In genomic region chr12:6539276-6540134, GRCh38 we compare ENCODE assay signal across 8 cellular contexts. TPM values are rescaled to one million over a fixed set of nuclear protein-coding genes. Genes with fewer than 3 reads are reported as not detected.
DNase-seq lines count a peak whose midpoint lies in the region; ATAC-seq and TF ChIP-seq lines count a peak whose summit lies in the region.

No MANE protein-coding gene starts in this region.

- peaks cover 24% of the 10 kb centered on the region for H3K79me2 ChIP-seq in DOHH2 (ENCODE audit: control insufficient read depth, low read length)

- H2AFZ ChIP-seq in neuronal stem cell (ENCODE audit: low read length) = no peak overlapping the region

- H3K36me3 ChIP-seq in DOHH2 (ENCODE audit: control insufficient read depth, low read length) (peaks cover 81% of the 10 kb centered on the region), neuronal stem cell (replicated peaks in 1 of 2; ENCODE audit: control insufficient read depth in 2 of 2, insufficient read depth in 2 of 2, low read length in 2 of 2) (peaks cover 43 to 63% of the 10 kb centered on the region in 2 donors)

- TF ChIP-seq CTCF in DOHH2 (IDR thresholded peaks at IDR 0.05; ENCODE audit: low read depth, low read length, poor library complexity, severe bottlenecking) = no peak

- no peak overlapping the region for H3K14ac ChIP-seq in neuronal stem cell (ENCODE audit: low read length)

- ATAC-seq in HG02759 (IDR thresholded peaks at IDR 0.05; ENCODE audit: unreplicated experiment) = no peak
- ATAC-seq in GM21737 (IDR thresholded peaks at IDR 0.05; ENCODE audit: unreplicated experiment) = no peak
- no peak for ATAC-seq in GM18498 (IDR thresholded peaks at IDR 0.05; ENCODE audit: unreplicated experiment)

- H3K27me3 Mint-ChIP-seq in dendritic cell treated with granulocyte-macrophage colony-stimulating factor and Interleukin-4, amounts not matched to agents 40 ng/mL and 50 ng/mL, for 4 days = no peaks in the 10 kb centered on the region

- H3K27ac ChIP-seq in DOHH2 (ENCODE audit: low read depth, low read length) (peak overlapping the region; percentile 97), neuronal stem cell (replicated peaks; ENCODE audit: low read length) (peak overlapping the region; percentile 27)

- no peaks in the 10 kb centered on the region for H3K9me2 ChIP-seq in DOHH2 (replicated peaks; ENCODE audit: control insufficient read depth, low read length)

- no peak overlapping the region for H3K4me2 ChIP-seq in DOHH2 (ENCODE audit: low read length)
- no peak overlapping the region for H3K4me2 ChIP-seq in neuronal stem cell (ENCODE audit: insufficient read depth, low read length, poor library complexity, severe bottlenecking)

- H3K4me3 Mint-ChIP-seq in dendritic cell treated with granulocyte-macrophage colony-stimulating factor and Interleukin-4, amounts not matched to agents 40 ng/mL and 50 ng/mL, for 4 days = no peak overlapping the region

- H2BK15ac ChIP-seq in neuronal stem cell (ENCODE audit: low read length) = peak overlapping the region; percentile 32

- peak overlapping the region; percentile 64 for H3K27ac Mint-ChIP-seq in dendritic cell treated with granulocyte-macrophage colony-stimulating factor and Interleukin-4, amounts not matched to agents 40 ng/mL and 50 ng/mL, for 4 days

- DNase-seq in NCI-H69 (lab: John Stamatoyannopoulos, UW) = peak; percentile 57
- DNase-seq in neuronal stem cell (ENCODE audit: low spot score) = no peak
- DNase-seq in NCI-H1436 (lab: John Stamatoyannopoulos, UW) = no peak

- peak overlapping the region; percentile 69 for H2AK5ac ChIP-seq in neuronal stem cell (ENCODE audit: low read depth, low read length)

- peak overlapping the region; percentile 70 for H3K9ac ChIP-seq in neuronal stem cell (ENCODE audit: low read depth, low read length, poor library complexity)

- H3K36me3 Mint-ChIP-seq in dendritic cell treated with granulocyte-macrophage colony-stimulating factor and Interleukin-4, amounts not matched to agents 40 ng/mL and 50 ng/mL, for 4 days (ENCODE audit: low read depth) = peaks cover 96% of the 10 kb centered on the region

- H3K4me3 ChIP-seq in DOHH2 (ENCODE audit: low read length) (no peak overlapping the region), neuronal stem cell (ENCODE audit: low read length in 2 of 2) (no peak overlapping the region)

- H3K79me1 ChIP-seq in neuronal stem cell (ENCODE audit: low read depth, low read length) = peaks cover 9% of the 10 kb centered on the region

- H3K23ac ChIP-seq in neuronal stem cell (ENCODE audit: low read depth, low read length, poor library complexity) = peak overlapping the region; percentile 53

- H3K27me3 ChIP-seq in DOHH2 (ENCODE audit: control insufficient read depth, low read length) = no peaks in the 10 kb centered on the region
- H3K27me3 ChIP-seq in neuronal stem cell (ENCODE audit: control insufficient read depth in 3 of 3, insufficient read depth in 3 of 3, low read depth in 1 of 3, low read length in 3 of 3) = no peaks in the 10 kb centered on the region

- no peaks in the 10 kb centered on the region for H3K9me3 Mint-ChIP-seq in dendritic cell treated with granulocyte-macrophage colony-stimulating factor and Interleukin-4, amounts not matched to agents 40 ng/mL and 50 ng/mL, for 4 days

- H3K4me1 ChIP-seq in DOHH2 (ENCODE audit: control insufficient read depth, low read length) (peaks cover 54% of the 10 kb centered on the region), neuronal stem cell (ENCODE audit: control insufficient read depth in 2 of 2, insufficient read depth in 1 of 2, low read depth in 1 of 2, low read length in 2 of 2) (peaks cover 17 to 33% of the 10 kb centered on the region in 2 donors)

- intact Hi-C loops in dendritic cell treated with granulocyte-macrophage colony-stimulating factor and Interleukin-4, amounts not matched to agents 40 ng/mL and 50 ng/mL, for 4 days (cut with micrococcal nuclease) = loop anchor here (2.0 to 10.0 kb wide), 2 partner anchors 65 to 117 kb away; partner anchors contain the start of gene VAMP1

- H4K20me1 ChIP-seq in DOHH2 (ENCODE audit: control insufficient read depth, insufficient read depth, low read depth, low read length) = peaks cover 13% of the 10 kb centered on the region

- no peak overlapping the region for H3K4ac ChIP-seq in neuronal stem cell (ENCODE audit: low read length)

- peaks cover 83% of the 10 kb centered on the region for H3K4me1 Mint-ChIP-seq in dendritic cell treated with granulocyte-macrophage colony-stimulating factor and Interleukin-4, amounts not matched to agents 40 ng/mL and 50 ng/mL, for 4 days (ENCODE audit: low read depth)

- H4K8ac ChIP-seq in neuronal stem cell (ENCODE audit: low read depth, low read length) = no peak overlapping the region

- H2BK12ac ChIP-seq in neuronal stem cell (ENCODE audit: low read length) = peak overlapping the region; percentile 16

- H3K9me3 ChIP-seq in DOHH2 (ENCODE audit: control insufficient read depth, insufficient read depth, low read length) (no peaks in the 10 kb centered on the region), neuronal stem cell (replicated peaks in 1 of 2; ENCODE audit: control insufficient read depth in 2 of 2, insufficient read depth in 1 of 2, low read depth in 1 of 2, low read length in 2 of 2) (peaks cover 0 to 2% of the 10 kb centered on the region in 2 donors)

- H4K91ac ChIP-seq in neuronal stem cell (ENCODE audit: low read depth, low read length, poor library complexity) = peak overlapping the region; percentile 46

- no peak overlapping the region for H3K18ac ChIP-seq in neuronal stem cell (ENCODE audit: low read length)

- H3F3A ChIP-seq in DOHH2 (ENCODE audit: control insufficient read depth, insufficient read depth) = peaks cover 58% of the 10 kb centered on the region

- H2BK5ac ChIP-seq in neuronal stem cell (ENCODE audit: low read length) = no peak overlapping the region

- WGBS in neuronal stem cell (ENCODE audit: extremely low coverage in 2 of 2, insufficient read length in 2 of 2, insufficient replicate concordance in 1 of 2), 2 donors = no CpG with 5 or more reads among the region's 21 CpGs

- no peak overlapping the region for H2BK120ac ChIP-seq in neuronal stem cell (ENCODE audit: low read depth, low read length)

RNA-seq across cellular contexts. Expression of gene GAPDH, which starts 5.2 kb away (rescaled TPM):
- polyA plus RNA-seq in neuronal stem cell (2013, experiment 1 of 2) = 3,243 TPM
- polyA plus RNA-seq in neuronal stem cell (2013, experiment 2 of 2) = 3,181 TPM

RNA-seq across cellular contexts. Expression of gene IFFO1, which starts 16.3 kb away (rescaled TPM):
- 11.5 TPM for polyA plus RNA-seq in neuronal stem cell (2013, experiment 1 of 2)
- polyA plus RNA-seq in neuronal stem cell (2013, experiment 2 of 2) = 10.5 TPM

RNA-seq across cellular contexts. Expression of gene NOP2, which starts 28.6 kb away (rescaled TPM):
- 27.0 TPM for polyA plus RNA-seq in neuronal stem cell (2013, experiment 1 of 2)
- 24.3 TPM for polyA plus RNA-seq in neuronal stem cell (2013, experiment 2 of 2)

RNA-seq across cellular contexts. Expression of gene NCAPD2, which starts 45.6 kb away (rescaled TPM):
- 78.4 TPM for polyA plus RNA-seq in neuronal stem cell (2013, experiment 1 of 2)
- polyA plus RNA-seq in neuronal stem cell (2013, experiment 2 of 2) = 81.0 TPM

RNA-seq across cellular contexts. Expression of gene MRPL51, which starts 46.4 kb away (rescaled TPM):
- polyA plus RNA-seq in neuronal stem cell (2013, experiment 1 of 2) = 584 TPM
- polyA plus RNA-seq in neuronal stem cell (2013, experiment 2 of 2) = 624 TPM
